28 cellular contexts compared by ENCODE assay signal in genomic region chr1:1388078-1388472, GRCh38. TPM values are rescaled to one million over a fixed set of nuclear protein-coding genes. Genes with fewer than 3 reads are reported as not detected.
"Had no signal": no experiment of that assay in that cellular context is flagged by ENCODE, and none has a peak within 500 bp of the region (broad histone marks: within the 10 kb centered on the region; RNA-seq: fewer than 3 reads in every experiment).

No MANE protein-coding gene starts in this region.

- H3K27ac ChIP-seq: left ventricle myocardium inferior, pancreas, psoas muscle, skin epidermis, tibial nerve, uterus had no signal

- H3K27me3 ChIP-seq: pancreas, tibial nerve, uterus had no signal

- H3K9me3 Mint-ChIP-seq: immature natural killer cell; mesothelial cell of epicardium; naive thymus-derived CD4-positive, alpha-beta T cell; natural killer cell treated with Interleukin-12 subunit alpha and Interleukin-12 subunit beta and Interleukin-15 and Interleukin-18, amount 100 ng/mL, for 72 hours; stimulated activated effector memory CD8-positive, alpha-beta T cell treated with anti-CD3 and anti-CD28 coated beads, Interleukin-12 subunit alpha, Interleukin-12 subunit beta, amount 100 ng/mL, for 72 hours; stimulated activated naive CD8-positive, alpha-beta T cell treated with anti-CD3 and anti-CD28 coated beads, Interleukin-15, amount 100 ng/mL, for 72 hours; type B pancreatic cell had no signal

- ATAC-seq: mucosa of descending colon; naive thymus-derived CD4-positive, alpha-beta T cell; natural killer cell treated with Interleukin-12 subunit alpha and Interleukin-12 subunit beta and Interleukin-15 and Interleukin-18, amount 100 ng/mL, for 72 hours; pancreas; psoas muscle; sciatic nerve; stimulated activated effector memory CD8-positive, alpha-beta T cell treated with anti-CD3 and anti-CD28 coated beads, Interleukin-12 subunit alpha, Interleukin-12 subunit beta, amount 100 ng/mL, for 72 hours; stimulated activated naive CD8-positive, alpha-beta T cell treated with anti-CD3 and anti-CD28 coated beads, Interleukin-15, amount 100 ng/mL, for 72 hours had no signal

- H3K27ac Mint-ChIP-seq: immature natural killer cell; mesothelial cell of epicardium; naive thymus-derived CD4-positive, alpha-beta T cell; natural killer cell treated with Interleukin-12 subunit alpha and Interleukin-12 subunit beta and Interleukin-15 and Interleukin-18, amount 100 ng/mL, for 72 hours; stimulated activated effector memory CD8-positive, alpha-beta T cell treated with anti-CD3 and anti-CD28 coated beads, Interleukin-12 subunit alpha, Interleukin-12 subunit beta, amount 100 ng/mL, for 72 hours; type B pancreatic cell had no signal

- H3K27me3 Mint-ChIP-seq: naive thymus-derived CD4-positive, alpha-beta T cell; natural killer cell treated with Interleukin-12 subunit alpha and Interleukin-12 subunit beta and Interleukin-15 and Interleukin-18, amount 100 ng/mL, for 72 hours; stimulated activated naive CD8-positive, alpha-beta T cell treated with anti-CD3 and anti-CD28 coated beads, Interleukin-15, amount 100 ng/mL, for 72 hours; type B pancreatic cell had no signal

- H3K36me3 ChIP-seq: uterus had no signal

- H3K4me3 Mint-ChIP-seq: immature natural killer cell; mesothelial cell of epicardium; naive thymus-derived CD4-positive, alpha-beta T cell; natural killer cell treated with Interleukin-12 subunit alpha and Interleukin-12 subunit beta and Interleukin-15 and Interleukin-18, amount 100 ng/mL, for 72 hours; stimulated activated effector memory CD8-positive, alpha-beta T cell treated with anti-CD3 and anti-CD28 coated beads, Interleukin-12 subunit alpha, Interleukin-12 subunit beta, amount 100 ng/mL, for 72 hours; stimulated activated naive CD8-positive, alpha-beta T cell treated with anti-CD3 and anti-CD28 coated beads, Interleukin-15, amount 100 ng/mL, for 72 hours; type B pancreatic cell had no signal

- DNase-seq: hypothalamus; immature natural killer cell; left ventricle myocardium inferior; mesendoderm; mucosa of descending colon; naive thymus-derived CD4-positive, alpha-beta T cell; nucleus accumbens; psoas muscle; stimulated activated CD4-positive, alpha-beta T cell treated with anti-CD3 and anti-CD28 coated beads, Interleukin-12 subunit alpha, Interleukin-12 subunit beta, amount 100 ng/mL, for 4 hours; stimulated activated CD4-positive, alpha-beta T cell treated with anti-CD3 and anti-CD28 coated beads, Interleukin-15, amount 100 ng/mL, for 24 hours; stimulated activated CD4-positive, alpha-beta T cell treated with anti-CD3 and anti-CD28 coated beads, Interleukin-2, amount 100 ng/mL, for 24 hours; stimulated activated CD4-positive, alpha-beta T cell treated with anti-CD3 and anti-CD28 coated beads, Interleukin-4, amount 100 ng/mL, for 24 hours; stimulated activated naive CD4-positive, alpha-beta T cell treated with Interleukin-2 at 50 U/mL for 16 hours; stimulated activated naive CD8-positive, alpha-beta T cell treated with anti-CD3 and anti-CD28 coated beads, Interleukin-15, amount 100 ng/mL, for 72 hours; substantia nigra; uterus had no signal

- H3K4me3 ChIP-seq: left ventricle myocardium inferior, lung, mucosa of descending colon, pancreas, psoas muscle, skin epidermis, tibial nerve, uterus had no signal

- FAIRE-seq: islet of Langerhans, pancreas had no signal

- H3K4me1 Mint-ChIP-seq: mesothelial cell of epicardium; stimulated activated effector memory CD8-positive, alpha-beta T cell treated with anti-CD3 and anti-CD28 coated beads, Interleukin-12 subunit alpha, Interleukin-12 subunit beta, amount 100 ng/mL, for 72 hours had no signal

- H3K4me1 ChIP-seq: pancreas, tibial nerve, uterus had no signal

- H3K9me3 ChIP-seq: left ventricle myocardium inferior, mucosa of descending colon, pancreas, psoas muscle, tibial nerve, uterus had no signal

RNA-seq across cellular contexts. Expression of gene MXRA8, which starts 29.7 kb away (rescaled TPM):
- total RNA-seq: natural killer cell treated with Interleukin-12 subunit alpha and Interleukin-12 subunit beta and Interleukin-15 and Interleukin-18, amount 100 ng/mL, for 72 hours had no signal
- polyA plus RNA-seq: immature natural killer cell had no signal

RNA-seq across cellular contexts. Expression of gene ANKRD65, which starts 33.0 kb away (rescaled TPM):
- total RNA-seq: myocyte; naive thymus-derived CD4-positive, alpha-beta T cell; natural killer cell treated with Interleukin-12 subunit alpha and Interleukin-12 subunit beta and Interleukin-15 and Interleukin-18, amount 100 ng/mL, for 72 hours had no signal
- polyA plus RNA-seq: immature natural killer cell; naive thymus-derived CD4-positive, alpha-beta T cell; neural cell had no signal
